8 cellular contexts compared by ENCODE assay signal in genomic region chr16:11256657-11257130, GRCh38. TPM values are rescaled to one million over a fixed set of nuclear protein-coding genes. Genes with fewer than 3 reads are reported as not detected.
DNase-seq lines count a peak whose midpoint lies in the region; ATAC-seq and TF ChIP-seq lines count a peak whose summit lies in the region.

No MANE protein-coding gene starts in this region.

- H3K9me3 Mint-ChIP-seq in glutamatergic neuron (ENCODE audit: unreplicated experiment) = peaks cover 11% of the 10 kb centered on the region

- peak overlapping the region; percentile 86 for H3K4me3 Mint-ChIP-seq in glutamatergic neuron (ENCODE audit: unreplicated experiment)

- peak overlapping the region; percentile 75 for H3K9ac ChIP-seq in Loucy (ENCODE audit: low read depth, low read length, poor library complexity, severe bottlenecking)

- no peak for TF ChIP-seq CTCF in Loucy (conservative IDR thresholded peaks at IDR 0.05; ENCODE audit: low read length)
- no peak for TF ChIP-seq CTCF in glutamatergic neuron (IDR thresholded peaks at IDR 0.05; ENCODE audit: partially characterized antibody, unreplicated experiment)
- no peak for TF ChIP-seq CTCF in ovary (IDR thresholded peaks at IDR 0.05)

- TF ChIP-seq POLR2A in ovary (IDR thresholded peaks at IDR 0.05) = no peak

- H3K27ac Mint-ChIP-seq in glutamatergic neuron (ENCODE audit: unreplicated experiment) = peak overlapping the region; percentile 88

- DNase-seq in CD1c-positive myeloid dendritic cell (ENCODE audit: extremely low spot score) (peak; percentile 94), glutamatergic neuron (peak; percentile 80), ovary (peak in 2 of 5 donors; percentile 63 to 80), germinal center (ENCODE audit: low spot score) (no peak), GF-D8 (lab: John Stamatoyannopoulos, UW) (no peak)
- peak; percentile 23 for DNase-seq in activated effector memory CD4-positive, alpha-beta T cell treated with Interleukin-2 at 50 U/mL for 16 hours

- H3K36me3 Mint-ChIP-seq in glutamatergic neuron (ENCODE audit: unreplicated experiment) = no peaks in the 10 kb centered on the region

- H3K4me1 ChIP-seq in Loucy (ENCODE audit: insufficient read depth, low read length, poor library complexity, severe bottlenecking) (peaks cover 21% of the 10 kb centered on the region), ovary (ENCODE audit: insufficient read depth) (peaks cover 6% of the 10 kb centered on the region)

- intact Hi-C loops in ovary (cut with DNase I) = loop anchor here (2.0 to 10.0 kb wide), 6 partner anchors 56 to 286 kb away; partner anchors contain the start of gene RMI2 (in 2 of the 4)

- H3K9me3 ChIP-seq in Loucy (ENCODE audit: insufficient read depth, low read depth, low read length) (no peaks in the 10 kb centered on the region), ovary (no peaks in the 10 kb centered on the region)

- no peak for TF ChIP-seq EP300 in ovary (IDR thresholded peaks at IDR 0.05)

- H3K79me2 ChIP-seq in Loucy (ENCODE audit: insufficient read depth, low read length) = peaks cover 29% of the 10 kb centered on the region

- no peaks in the 10 kb centered on the region for H3K9me2 ChIP-seq in Loucy (replicated peaks; ENCODE audit: low read depth, low read length)

- H3K4me3 ChIP-seq in Loucy (ENCODE audit: low read length, poor library complexity, severe bottlenecking) (peak overlapping the region; percentile 87), ovary (peak overlapping the region; percentile 87)

- no peaks in the 10 kb centered on the region for H3K27me3 ChIP-seq in Loucy (ENCODE audit: insufficient read depth, low read length, poor library complexity, severe bottlenecking)
- H3K27me3 ChIP-seq in ovary = no peaks in the 10 kb centered on the region

- peak overlapping the region; percentile 73 to 99 for H3K27ac ChIP-seq in ovary

- peak overlapping the region; percentile 83 for H3K4me2 ChIP-seq in Loucy (ENCODE audit: low read depth, low read length, poor library complexity, severe bottlenecking)

- WGBS in ovary, 3 donors = 0 to 2% (median 0%) methylated on average over 25 to 32 of the region's 32 CpGs

- ATAC-seq in HG02970 (IDR thresholded peaks at IDR 0.05; ENCODE audit: low FRiP score, unreplicated experiment) = no peak

- H3K36me3 ChIP-seq in Loucy (ENCODE audit: insufficient read depth, low read length) (no peaks in the 10 kb centered on the region), ovary (no peaks in the 10 kb centered on the region)

- peaks cover 12% of the 10 kb centered on the region for H3K27me3 Mint-ChIP-seq in glutamatergic neuron (ENCODE audit: unreplicated experiment)

- peaks cover 13% of the 10 kb centered on the region for H3K4me1 Mint-ChIP-seq in glutamatergic neuron (ENCODE audit: low read depth, unreplicated experiment)

- 0 out of 2 replicates have a peak overlapping the region, but pooled peaks have one; percentile 86 for H2AFZ ChIP-seq in Loucy (ENCODE audit: low read length)

- no peaks in the 10 kb centered on the region for H3F3A ChIP-seq in Loucy (ENCODE audit: low read depth)

- peaks cover 6% of the 10 kb centered on the region for H4K20me1 ChIP-seq in Loucy (ENCODE audit: insufficient read depth, low read length, poor library complexity, severe bottlenecking)

RNA-seq across cellular contexts. Expression of gene SOCS1, which starts 0.7 kb away (rescaled TPM):
- total RNA-seq in glutamatergic neuron (ENCODE audit: unreplicated experiment) = 11.1 TPM
- total RNA-seq in ovary = 10 to 100 TPM in 2 of 7 donors, 1 to 10 TPM in 5; 6.3 to 42.7 (median 9.4) TPM
- 1 to 10 TPM; 1.1 to 5.5 TPM for polyA plus RNA-seq in ovary

RNA-seq across cellular contexts. Expression of gene TNP2, which starts 12.4 kb away (rescaled TPM):
- total RNA-seq in glutamatergic neuron (ENCODE audit: unreplicated experiment) (not detected), ovary (not detected)
- not detected for polyA plus RNA-seq in ovary

RNA-seq across cellular contexts. Expression of gene PRM3, which starts 16.7 kb away (rescaled TPM):
- total RNA-seq in glutamatergic neuron (ENCODE audit: unreplicated experiment) (not detected), ovary (not detected)
- not detected for polyA plus RNA-seq in ovary

RNA-seq across cellular contexts. Expression of gene PRM2, which starts 19.6 kb away (rescaled TPM):
- total RNA-seq in glutamatergic neuron (ENCODE audit: unreplicated experiment) (not detected), ovary (not detected)
- polyA plus RNA-seq in ovary = not detected

RNA-seq across cellular contexts. Expression of gene PRM1, which starts 24.4 kb away (rescaled TPM):
- not detected for total RNA-seq in glutamatergic neuron (ENCODE audit: unreplicated experiment)
- not detected for total RNA-seq in ovary
- polyA plus RNA-seq in ovary = not detected

Comparison
In these comparisons a context has a peak if more than half of its experiments do, and no peak if none do; other contexts are left out.
1. DNase-seq: peak in CD1c-positive myeloid dendritic cell (single experiment), activated effector memory CD4-positive, alpha-beta T cell treated with Interleukin-2 at 50 U/mL for 16 hours (single experiment) and glutamatergic neuron (single experiment); none in germinal center (single experiment) and GF-D8 (single experiment).